Comparison of ENCODE assay signal across 19 cellular contexts in the genomic region with DNA sequence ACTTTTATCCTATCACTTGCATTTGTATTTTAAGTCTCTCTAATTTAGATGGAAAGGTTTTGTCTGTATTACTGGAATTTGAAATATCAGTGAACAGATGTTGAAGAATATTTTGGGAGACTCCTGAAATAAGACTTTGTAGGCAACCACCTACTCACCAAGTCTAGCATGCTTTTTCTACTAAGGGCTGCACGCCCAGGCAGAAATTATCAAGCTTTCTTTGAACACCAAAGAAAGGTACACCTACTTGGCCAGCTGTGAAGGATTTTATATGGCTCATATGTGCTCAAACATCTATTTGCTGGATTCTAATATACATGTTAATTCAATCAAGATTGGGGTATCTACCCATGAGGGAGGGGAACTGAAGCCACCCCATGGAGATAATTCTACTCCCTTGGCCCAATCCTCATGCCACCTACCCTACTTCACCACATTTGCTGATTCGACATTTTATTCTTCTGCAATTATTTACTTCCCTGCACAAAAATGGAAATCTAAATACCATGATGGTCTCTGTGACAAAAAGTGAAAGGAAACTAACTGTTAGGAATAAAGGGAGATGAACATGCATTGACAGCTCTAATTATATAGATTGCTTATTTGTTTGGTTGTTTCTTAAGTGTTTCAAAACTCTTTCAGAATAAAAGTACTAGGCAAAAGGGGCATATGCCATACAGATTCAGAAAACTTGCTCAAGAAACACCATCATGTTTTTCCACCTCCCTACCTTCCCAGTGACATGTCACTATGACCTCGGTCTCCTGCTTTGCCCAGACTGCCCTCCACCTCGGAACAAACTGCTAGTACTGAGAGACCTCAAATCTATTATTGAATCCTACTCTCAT. TPM values are rescaled to one million over a fixed set of nuclear protein-coding genes. Genes with fewer than 3 reads are reported as not detected.
A peak's percentile ranks its signal among the peaks of the same experiment; 100 is the strongest.
DNase-seq lines count a peak whose midpoint lies in the region; ATAC-seq, FAIRE-seq and TF ChIP-seq lines count a peak whose summit lies in the region.
"Had no signal": no experiment of that assay in that cellular context is flagged by ENCODE, and none has a peak within 500 bp of the region (broad histone marks: within the 10 kb centered on the region; RNA-seq: fewer than 3 reads in every experiment).

No MANE protein-coding gene starts in this region.

- no peaks in the 10 kb centered on the region for H3K36me3 ChIP-seq in HepG2 (replicated peaks in 1 of 2; ENCODE audit: control insufficient read depth in 1 of 2, insufficient read depth in 2 of 2, low read length in 2 of 2)
- H3K36me3 ChIP-seq in right lobe of liver, result no peaks in the 10 kb centered on the region
- no peaks in the 10 kb centered on the region for H3K36me3 ChIP-seq in parathyroid adenoma (ENCODE audit: control insufficient read depth, insufficient read depth, low read length)
- H3K36me3 ChIP-seq: BLaER1 treated with 17β-estradiol and CSF1 and Interleukin-3, amounts not matched to agents 10 nM and 100 nM had no signal

- in situ Hi-C loops in HepG2 (cut with HindIII; ENCODE audit: extremely low pct_ligation_motif_present, low pct_unique_long_range_greater_than_20kb), result no loop called here

- no peaks in the 10 kb centered on the region for H4K20me1 ChIP-seq in HepG2 (ENCODE audit: insufficient read depth, low read length)
- H4K20me1 ChIP-seq: BLaER1 treated with 17β-estradiol and CSF1 and Interleukin-3, amounts not matched to agents 10 nM and 100 nM had no signal

- POLR2A ChIA-PET in HepG2 (lab: Yijun Ruan, JAX), result no interaction called here

- H3K27me3 ChIP-seq in HepG2 (ENCODE audit: control insufficient read depth in 1 of 2, insufficient read depth in 2 of 2, low read length in 2 of 2), result no peaks in the 10 kb centered on the region; a peak in 1 of 5 replicates
- H3K27me3 ChIP-seq in right lobe of liver, result no peaks in the 10 kb centered on the region
- no peaks in the 10 kb centered on the region for H3K27me3 ChIP-seq in parathyroid adenoma (ENCODE audit: control insufficient read depth, insufficient read depth, low read length)
- H3K27me3 ChIP-seq: BLaER1 treated with 17β-estradiol and CSF1 and Interleukin-3, amounts not matched to agents 10 nM and 100 nM had no signal

- H3K4me1 ChIP-seq in HepG2 (ENCODE audit: insufficient read depth, low read length) (no peaks in the 10 kb centered on the region), right lobe of liver (no peaks in the 10 kb centered on the region), parathyroid adenoma (peaks cover 6% of the 10 kb centered on the region)
- H3K4me1 ChIP-seq: BLaER1 treated with 17β-estradiol and CSF1 and Interleukin-3, amounts not matched to agents 10 nM and 100 nM had no signal

- WGBS in HepG2 (ENCODE audit: low lambda C conversion rate), result under 1% methylated on average over 4 of the region's 4 CpGs
- WGBS in right lobe of liver (ENCODE audit: insufficient coverage, low coverage, low lambda C conversion rate, missing lambda C conversion rate), result 65% methylated on average over 4 of the region's 4 CpGs

- TF ChIP-seq POLR2A in HepG2 (IDR thresholded peaks at IDR 0.05; ENCODE audit: insufficient read depth in 1 of 2, low read depth in 2 of 2, low read length in 2 of 2), result no peak
- no peak for TF ChIP-seq POLR2A in right lobe of liver (IDR thresholded peaks at IDR 0.05)

- H3K4me3 ChIP-seq in HepG2 (replicated peaks in 1 of 3; ENCODE audit: insufficient read depth in 1 of 3, low read depth in 2 of 3, low read length in 3 of 3), result no peak overlapping the region
- H3K4me3 ChIP-seq in right lobe of liver, result no peak overlapping the region
- no peak overlapping the region for H3K4me3 ChIP-seq in parathyroid adenoma (ENCODE audit: low read depth, low read length)
- H3K4me3 ChIP-seq: BLaER1 treated with 17β-estradiol and CSF1 and Interleukin-3, amounts not matched to agents 10 nM and 100 nM; GM23338 had no signal

- no peak for ATAC-seq in HepG2
- ATAC-seq in right lobe of liver, result no peak

- TF ChIP-seq RAD21 in HepG2 (CRISPR knock-in tag; IDR thresholded peaks at IDR 0.05), result no peak

- TF ChIP-seq EP300 in HepG2 (IDR thresholded peaks at IDR 0.05; ENCODE audit: low read depth in 2 of 2, low read length in 2 of 2), result no peak
- TF ChIP-seq EP300 in HepG2 (CRISPR knock-in tag; IDR thresholded peaks at IDR 0.05; ENCODE audit: borderline replicate concordance), result no peak

- H3K4me2 ChIP-seq in HepG2 (ENCODE audit: low read depth, low read length) (no peak overlapping the region), parathyroid adenoma (ENCODE audit: low read length) (no peak overlapping the region)
- H3K4me2 ChIP-seq: GM23338 had no signal

- H3K27ac ChIP-seq in HepG2 (ENCODE audit: extremely low read length, insufficient read depth, low read length) (no peak overlapping the region), right lobe of liver (no peak overlapping the region), angular gyrus (ENCODE audit: low read depth, low read length) (peak overlapping the region; percentile 19), parathyroid adenoma (peak overlapping the region; percentile 61)
- H3K27ac ChIP-seq: BLaER1 treated with 17β-estradiol and CSF1 and Interleukin-3, amounts not matched to agents 10 nM and 100 nM; HL-60 had no signal

- H3K79me2 ChIP-seq in HepG2 (ENCODE audit: insufficient read depth, low read length), result no peaks in the 10 kb centered on the region
- no peaks in the 10 kb centered on the region for H3K79me2 ChIP-seq in parathyroid adenoma

- FAIRE-seq in HepG2 (lab: Jason Lieb, UNC), result no peak

- H2AFZ ChIP-seq in HepG2 (ENCODE audit: low read length) (no peak overlapping the region), parathyroid adenoma (peak overlapping the region; percentile 50)
- H2AFZ ChIP-seq: GM23338 had no signal

- H3K9me3 ChIP-seq in HepG2 (ENCODE audit: low read length) (no peaks in the 10 kb centered on the region), right lobe of liver (no peaks in the 10 kb centered on the region), parathyroid adenoma (ENCODE audit: control insufficient read depth, low read length) (no peaks in the 10 kb centered on the region)
- H3K9me3 ChIP-seq: BLaER1 treated with 17β-estradiol and CSF1 and Interleukin-3, amounts not matched to agents 10 nM and 100 nM had no signal

- intact Hi-C loops in HepG2 (cut with micrococcal nuclease; ENCODE audit: unreplicated experiment) (no loop called here), right lobe of liver (cut with DNase I) (no loop called here)

- BruUV-seq in HepG2 (replicated peaks; lab: Mats Ljungman, UMichigan), result no TSS peak

- CTCF ChIA-PET in HepG2 (lab: Yijun Ruan, JAX; ENCODE audit: low intra/inter-chr PET ratio, low total read pairs), result no interaction called here

- DNase-seq in HepG2 (ENCODE audit: low spot score) (no peak), right lobe of liver (no peak), superior temporal gyrus (ENCODE audit: extremely low spot score) (peak; percentile 53), COLO668 (lab: John Stamatoyannopoulos, UW; ENCODE audit: unreplicated experiment) (no peak), cerebellar nuclear complex (lab: John Stamatoyannopoulos, UW) (no peak), NCI-H748 treated with DMSO at 0.1 percent for 48 hours (lab: John Stamatoyannopoulos, UW) (no peak)
- DNase-seq: 8988T; ACHN; Calu3; CD4-positive, CD25-positive, alpha-beta regulatory T cell; DMS 273 treated with DMSO at 0.1 percent for 48 hours; H9; HFFc6 had no signal

- TF ChIP-seq CTCF in HepG2 (CRISPR knock-in tag; IDR thresholded peaks at IDR 0.05) (no peak), right lobe of liver (IDR thresholded peaks at IDR 0.05) (no peak), parathyroid adenoma (IDR thresholded peaks at IDR 0.05) (no peak)

- no peak overlapping the region for H3K9ac ChIP-seq in HepG2 (ENCODE audit: insufficient read depth, low read depth, low read length)
- H3K9ac ChIP-seq in parathyroid adenoma, result no peak overlapping the region
- H3K9ac ChIP-seq: BLaER1 treated with 17β-estradiol and CSF1 and Interleukin-3, amounts not matched to agents 10 nM and 100 nM had no signal

RNA-seq across cellular contexts. Expression of gene MYOT, which starts 0.9 kb away (rescaled TPM):
- total RNA-seq in HepG2 (2016; rRNA removed; fragmentation: Illumina TruSeq; extraction: Trizol) (not detected in 2 replicates), right lobe of liver (under 1 TPM in 5 of 6 experiments, not detected in 1; 0.31 to 0.88 (median 0.53) TPM)
- not detected in 2 replicates for total RNA-seq in HepG2 (2016; cell fraction: cytosol; rRNA removed; fragmentation: Illumina TruSeq; extraction: Trizol; ENCODE audit: low read depth)
- total RNA-seq in HepG2 (2016; cell fraction: insoluble cytoplasmic fraction; rRNA removed; fragmentation: Illumina TruSeq; extraction: Trizol), result not detected in 2 replicates
- total RNA-seq in HepG2 (2016; cell fraction: membrane; rRNA removed; fragmentation: Illumina TruSeq; extraction: Trizol), result not detected in 2 replicates
- total RNA-seq in HepG2 (2016; cell fraction: nucleus; rRNA removed; fragmentation: Illumina TruSeq; extraction: Trizol), result not detected in 2 replicates
- polyA plus RNA-seq in HepG2 (2011; rRNA removed), result not detected in 2 replicates
- polyA plus RNA-seq in HepG2 (2011; cell fraction: cytosol; rRNA removed), result not detected in 2 replicates
- polyA plus RNA-seq in HepG2 (2011; cell fraction: nucleus; rRNA removed), result not detected in 2 replicates
- not detected in 2 replicates for polyA plus RNA-seq in HepG2 (2012)
- polyA plus RNA-seq in HepG2 (2016; cell fraction: cytosol; fragmentation: Illumina TruSeq; extraction: Trizol; ENCODE audit: low read depth), result not detected in 2 replicates
- not detected in 2 replicates for polyA plus RNA-seq in HepG2 (2016; cell fraction: insoluble cytoplasmic fraction; fragmentation: Illumina TruSeq; extraction: Trizol; ENCODE audit: low read depth)
- not detected in 2 replicates for polyA plus RNA-seq in HepG2 (2016; cell fraction: membrane; fragmentation: Illumina TruSeq; extraction: Trizol; ENCODE audit: low read depth)
- not detected in 2 replicates for polyA plus RNA-seq in HepG2 (2016; cell fraction: nucleus; fragmentation: Illumina TruSeq; extraction: Trizol; ENCODE audit: insufficient read depth, low read depth)
- not detected in 2 replicates for polyA minus RNA-seq in HepG2 (2011; rRNA and poly(A)+ RNA removed; ENCODE audit: low replicate concordance)
- not detected in 2 replicates for polyA minus RNA-seq in HepG2 (2011; cell fraction: cytosol; rRNA and poly(A)+ RNA removed)
- polyA minus RNA-seq in HepG2 (2011; cell fraction: nucleus; rRNA and poly(A)+ RNA removed), result not detected in 2 replicates
- total RNA-seq: Calu3; CD4-positive, CD25-positive, alpha-beta regulatory T cell; Daoy; GM23338; H9; HFFc6 had no signal

RNA-seq across cellular contexts. Expression of gene PKD2L2, which starts 22.5 kb away (rescaled TPM):
- total RNA-seq in HepG2 (2016; rRNA removed; fragmentation: Illumina TruSeq; extraction: Trizol) (not detected in 2 replicates), right lobe of liver (not detected)
- not detected in 2 replicates for total RNA-seq in HepG2 (2016; cell fraction: cytosol; rRNA removed; fragmentation: Illumina TruSeq; extraction: Trizol; ENCODE audit: low read depth)
- total RNA-seq in HepG2 (2016; cell fraction: insoluble cytoplasmic fraction; rRNA removed; fragmentation: Illumina TruSeq; extraction: Trizol), result not detected in 2 replicates
- total RNA-seq in HepG2 (2016; cell fraction: membrane; rRNA removed; fragmentation: Illumina TruSeq; extraction: Trizol), result not detected in 2 replicates
- not detected in 2 replicates for total RNA-seq in HepG2 (2016; cell fraction: nucleus; rRNA removed; fragmentation: Illumina TruSeq; extraction: Trizol)
- not detected in 2 replicates for polyA plus RNA-seq in HepG2 (2011; rRNA removed)
- polyA plus RNA-seq in HepG2 (2011; cell fraction: cytosol; rRNA removed), result not detected in 2 replicates
- polyA plus RNA-seq in HepG2 (2011; cell fraction: nucleus; rRNA removed), result not detected in 2 replicates
- polyA plus RNA-seq in HepG2 (2012), result not detected in 2 replicates
- not detected in 2 replicates for polyA plus RNA-seq in HepG2 (2016; cell fraction: cytosol; fragmentation: Illumina TruSeq; extraction: Trizol; ENCODE audit: low read depth)
- polyA plus RNA-seq in HepG2 (2016; cell fraction: insoluble cytoplasmic fraction; fragmentation: Illumina TruSeq; extraction: Trizol; ENCODE audit: low read depth), result not detected in 2 replicates
- polyA plus RNA-seq in HepG2 (2016; cell fraction: membrane; fragmentation: Illumina TruSeq; extraction: Trizol; ENCODE audit: low read depth), result not detected in 2 replicates
- not detected in 2 replicates for polyA plus RNA-seq in HepG2 (2016; cell fraction: nucleus; fragmentation: Illumina TruSeq; extraction: Trizol; ENCODE audit: insufficient read depth, low read depth)
- polyA minus RNA-seq in HepG2 (2011; rRNA and poly(A)+ RNA removed; ENCODE audit: low replicate concordance), result not detected in 2 replicates
- polyA minus RNA-seq in HepG2 (2011; cell fraction: cytosol; rRNA and poly(A)+ RNA removed), result not detected in 2 replicates
- not detected in 2 replicates for polyA minus RNA-seq in HepG2 (2011; cell fraction: nucleus; rRNA and poly(A)+ RNA removed)
- total RNA-seq: Calu3; CD4-positive, CD25-positive, alpha-beta regulatory T cell; Daoy; GM23338; H9; HFFc6 had no signal

Comparison
In these comparisons a context has a peak if more than half of its experiments do, and no peak if none do; other contexts are left out.
1. H3K27ac ChIP-seq: peak in angular gyrus (single experiment) and parathyroid adenoma (single experiment); none in HepG2 (single experiment) and right lobe of liver (0 of 3).